Comparison of ENCODE assay signal across 22 cellular contexts in genomic region chr1:222384536-222384935, GRCh38.
"Had no signal": no experiment of that assay in that cellular context is flagged by ENCODE, and none has a peak within 500 bp of the region (broad histone marks: within the 10 kb centered on the region; RNA-seq: fewer than 3 reads in every experiment).

No MANE protein-coding gene starts in this region.

- H3K27me3 ChIP-seq: SJSA1 had no signal

- H3K36me3 ChIP-seq: SJSA1 had no signal

- H3K27ac ChIP-seq: SJSA1, SK-N-MC had no signal

- ATAC-seq: HepG2 had no signal

- H3K4me1 ChIP-seq: SJSA1 had no signal

- H3K9me3 ChIP-seq: SJSA1 had no signal

- DNase-seq: IMR-90, Karpas-422, KG1, MM.1S, NCI-H1092 treated with DMSO at 0.1 percent for 48 hours, NCI-H1436, NCI-H187, NCI-H2029, NCI-H2081 treated with DMSO at 0.1 percent for 48 hours, NCI-H2171, NCI-H226, NCI-H446, NCI-H510A, NCI-H524 treated with DMSO at 0.1 percent for 48 hours, NCI-H69, NCI-H774, Right ventricle myocardium superior, RPMI8226, SIG-M5 had no signal

- H3K4me3 ChIP-seq: SJSA1, SK-N-MC had no signal
